In the genomic region with DNA sequence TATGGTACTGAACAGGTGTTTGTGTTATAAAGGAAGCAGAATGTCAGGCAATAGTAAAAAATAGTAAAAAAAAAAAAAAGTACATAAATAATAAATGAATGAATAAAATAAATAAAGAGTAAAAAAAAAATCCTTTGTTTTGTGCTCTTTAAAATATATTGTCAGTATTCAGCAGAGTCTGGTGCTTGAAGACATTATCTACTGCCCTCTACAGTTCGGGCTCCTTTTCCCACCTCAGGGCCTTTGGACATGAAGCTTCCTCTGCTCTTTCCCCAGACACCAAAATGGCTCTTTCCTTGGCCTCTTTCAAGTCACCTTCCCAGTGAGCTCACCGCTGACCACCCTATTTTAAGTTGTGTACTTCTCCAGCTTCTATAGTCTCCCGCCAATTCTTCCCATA, we compare ENCODE assay signal across 9 cellular contexts.
A peak's percentile ranks its signal among the peaks of the same experiment; 100 is the strongest.
DNase-seq lines count a peak whose midpoint lies in the region; ATAC-seq and TF ChIP-seq lines count a peak whose summit lies in the region.
"Had no signal": no experiment of that assay in that cellular context is flagged by ENCODE, and none has a peak within 500 bp of the region (broad histone marks: within the 10 kb centered on the region; RNA-seq: fewer than 3 reads in every experiment).

No MANE protein-coding gene starts in this region.

- intact Hi-C loops in vagina (cut with DNase I) = no loop called here

- H3K27me3 ChIP-seq in vagina = no peaks in the 10 kb centered on the region
- H3K27me3 ChIP-seq: SJCRH30 had no signal

- no peak overlapping the region for H3K27ac ChIP-seq in vagina
- H3K27ac ChIP-seq: SJCRH30 had no signal

- H3K36me3 ChIP-seq in vagina = no peaks in the 10 kb centered on the region
- H3K36me3 ChIP-seq: SJCRH30 had no signal

- TF ChIP-seq POLR2A in vagina (IDR thresholded peaks at IDR 0.05) = no peak

- no peaks in the 10 kb centered on the region for H3K9me3 ChIP-seq in vagina
- H3K9me3 ChIP-seq: SJCRH30 had no signal

- ATAC-seq in GM19452 (IDR thresholded peaks at IDR 0.05; ENCODE audit: unreplicated experiment) = no peak

- TF ChIP-seq CTCF in vagina (IDR thresholded peaks at IDR 0.05) = no peak

- DNase-seq in DMS53 treated with DMSO at 0.1 percent for 48 hours (lab: John Stamatoyannopoulos, UW; ENCODE audit: unreplicated experiment) (peak; percentile 30), HT1080 (ENCODE audit: low read depth) (peak; percentile 38), amniotic epithelial cell (ENCODE audit: low read depth) (peak; percentile 53), kidney glomerular epithelial cell (lab: John Stamatoyannopoulos, UW) (peak; percentile 13), vagina (ENCODE audit: extremely low spot score in 2 of 2) (no peak), 8988T (no peak)
- DNase-seq in effector CD8-positive, alpha-beta T cell (lab: John Stamatoyannopoulos, UW) = no peak

- H3K4me3 ChIP-seq in vagina = no peak overlapping the region
- H3K4me3 ChIP-seq: SJCRH30 had no signal

- peaks cover 8% of the 10 kb centered on the region for H3K4me1 ChIP-seq in vagina
- H3K4me1 ChIP-seq: SJCRH30 had no signal

Comparison
In these comparisons a context has a peak if more than half of its experiments do, and no peak if none do; other contexts are left out.
1. DNase-seq: peak in DMS53 treated with DMSO at 0.1 percent for 48 hours (single experiment), HT1080 (single experiment), amniotic epithelial cell (single experiment) and kidney glomerular epithelial cell (single experiment); none in vagina (0 of 2), 8988T (single experiment) and effector CD8-positive, alpha-beta T cell (single experiment).